ENCODE assay signal across 1 cellular context in the genomic region with DNA sequence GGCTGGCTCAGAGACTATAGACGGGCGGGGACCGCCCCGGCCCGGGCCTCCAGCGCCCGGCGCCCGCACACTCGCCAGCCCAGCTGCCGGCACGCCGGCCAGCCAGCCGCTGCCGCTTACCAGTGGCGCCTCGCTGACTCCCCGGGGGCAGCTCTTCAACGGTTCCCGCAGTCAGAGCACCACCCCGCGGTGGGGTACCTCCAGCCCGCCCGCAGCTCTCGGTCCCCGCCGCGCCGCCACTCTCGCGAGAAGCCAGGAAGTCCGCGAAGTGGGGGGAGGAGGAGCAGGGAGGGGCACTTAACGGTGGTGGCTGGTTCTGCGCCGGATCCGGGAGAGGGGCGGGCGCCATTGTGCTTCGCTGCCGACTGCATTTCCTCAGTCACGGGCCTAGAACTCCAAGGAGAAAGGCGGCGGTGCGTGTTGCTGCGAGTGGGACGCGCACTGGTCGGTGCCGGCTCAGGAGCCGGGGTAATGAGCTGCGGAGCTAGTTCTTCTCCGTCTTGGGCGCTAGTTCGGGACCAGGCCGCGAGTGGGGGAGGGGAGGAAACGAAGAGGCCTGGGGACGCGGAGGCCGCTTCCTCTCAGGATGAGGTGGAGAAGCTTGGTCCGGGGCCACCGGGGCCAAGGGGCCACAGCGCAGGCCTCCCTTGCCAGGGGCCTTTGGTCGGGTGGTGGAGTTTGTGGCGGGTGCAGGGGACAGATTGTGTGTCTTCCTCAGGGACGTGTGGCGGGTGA.
TF ChIP-seq lines count a peak whose summit lies in the region.

A gene with protein sequence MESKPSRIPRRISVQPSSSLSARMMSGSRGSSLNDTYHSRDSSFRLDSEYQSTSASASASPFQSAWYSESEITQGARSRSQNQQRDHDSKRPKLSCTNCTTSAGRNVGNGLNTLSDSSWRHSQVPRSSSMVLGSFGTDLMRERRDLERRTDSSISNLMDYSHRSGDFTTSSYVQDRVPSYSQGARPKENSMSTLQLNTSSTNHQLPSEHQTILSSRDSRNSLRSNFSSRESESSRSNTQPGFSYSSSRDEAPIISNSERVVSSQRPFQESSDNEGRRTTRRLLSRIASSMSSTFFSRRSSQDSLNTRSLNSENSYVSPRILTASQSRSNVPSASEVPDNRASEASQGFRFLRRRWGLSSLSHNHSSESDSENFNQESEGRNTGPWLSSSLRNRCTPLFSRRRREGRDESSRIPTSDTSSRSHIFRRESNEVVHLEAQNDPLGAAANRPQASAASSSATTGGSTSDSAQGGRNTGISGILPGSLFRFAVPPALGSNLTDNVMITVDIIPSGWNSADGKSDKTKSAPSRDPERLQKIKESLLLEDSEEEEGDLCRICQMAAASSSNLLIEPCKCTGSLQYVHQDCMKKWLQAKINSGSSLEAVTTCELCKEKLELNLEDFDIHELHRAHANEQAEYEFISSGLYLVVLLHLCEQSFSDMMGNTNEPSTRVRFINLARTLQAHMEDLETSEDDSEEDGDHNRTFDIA (plus strand): TSS at position 313 of the 735 bp plus-strand sequence. CDS start 16,517 bp downstream, outside the sequence.

TF ChIP-seq in HepG2, 621 proteins besides CTCF, POLR2A, EP300 and RAD21 (continued from another document and continues in another):
- TF ChIP-seq, protein P1, sequence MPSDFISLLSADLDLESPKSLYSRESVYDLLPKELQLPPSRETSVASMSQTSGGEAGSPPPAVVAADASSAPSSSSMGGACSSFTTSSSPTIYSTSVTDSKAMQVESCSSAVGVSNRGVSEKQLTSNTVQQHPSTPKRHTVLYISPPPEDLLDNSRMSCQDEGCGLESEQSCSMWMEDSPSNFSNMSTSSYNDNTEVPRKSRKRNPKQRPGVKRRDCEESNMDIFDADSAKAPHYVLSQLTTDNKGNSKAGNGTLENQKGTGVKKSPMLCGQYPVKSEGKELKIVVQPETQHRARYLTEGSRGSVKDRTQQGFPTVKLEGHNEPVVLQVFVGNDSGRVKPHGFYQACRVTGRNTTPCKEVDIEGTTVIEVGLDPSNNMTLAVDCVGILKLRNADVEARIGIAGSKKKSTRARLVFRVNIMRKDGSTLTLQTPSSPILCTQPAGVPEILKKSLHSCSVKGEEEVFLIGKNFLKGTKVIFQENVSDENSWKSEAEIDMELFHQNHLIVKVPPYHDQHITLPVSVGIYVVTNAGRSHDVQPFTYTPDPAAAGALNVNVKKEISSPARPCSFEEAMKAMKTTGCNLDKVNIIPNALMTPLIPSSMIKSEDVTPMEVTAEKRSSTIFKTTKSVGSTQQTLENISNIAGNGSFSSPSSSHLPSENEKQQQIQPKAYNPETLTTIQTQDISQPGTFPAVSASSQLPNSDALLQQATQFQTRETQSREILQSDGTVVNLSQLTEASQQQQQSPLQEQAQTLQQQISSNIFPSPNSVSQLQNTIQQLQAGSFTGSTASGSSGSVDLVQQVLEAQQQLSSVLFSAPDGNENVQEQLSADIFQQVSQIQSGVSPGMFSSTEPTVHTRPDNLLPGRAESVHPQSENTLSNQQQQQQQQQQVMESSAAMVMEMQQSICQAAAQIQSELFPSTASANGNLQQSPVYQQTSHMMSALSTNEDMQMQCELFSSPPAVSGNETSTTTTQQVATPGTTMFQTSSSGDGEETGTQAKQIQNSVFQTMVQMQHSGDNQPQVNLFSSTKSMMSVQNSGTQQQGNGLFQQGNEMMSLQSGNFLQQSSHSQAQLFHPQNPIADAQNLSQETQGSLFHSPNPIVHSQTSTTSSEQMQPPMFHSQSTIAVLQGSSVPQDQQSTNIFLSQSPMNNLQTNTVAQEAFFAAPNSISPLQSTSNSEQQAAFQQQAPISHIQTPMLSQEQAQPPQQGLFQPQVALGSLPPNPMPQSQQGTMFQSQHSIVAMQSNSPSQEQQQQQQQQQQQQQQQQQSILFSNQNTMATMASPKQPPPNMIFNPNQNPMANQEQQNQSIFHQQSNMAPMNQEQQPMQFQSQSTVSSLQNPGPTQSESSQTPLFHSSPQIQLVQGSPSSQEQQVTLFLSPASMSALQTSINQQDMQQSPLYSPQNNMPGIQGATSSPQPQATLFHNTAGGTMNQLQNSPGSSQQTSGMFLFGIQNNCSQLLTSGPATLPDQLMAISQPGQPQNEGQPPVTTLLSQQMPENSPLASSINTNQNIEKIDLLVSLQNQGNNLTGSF (CRISPR knock-in tag; IDR thresholded peaks at IDR 0.05): peak; percentile 90
- TF ChIP-seq WIZ (CRISPR knock-in tag; IDR thresholded peaks at IDR 0.05) (0 out of 2 replicates have a peak, but pooled peaks have one; percentile 75), KLF9 (CRISPR knock-in tag; IDR thresholded peaks at IDR 0.05; ENCODE audit: low read depth) (peak; percentile 94), ZNF605 (CRISPR knock-in tag; IDR thresholded peaks at IDR 0.05) (peak; percentile 93), ZNF33A (CRISPR knock-in tag; IDR thresholded peaks at IDR 0.05; ENCODE audit: borderline replicate concordance) (peak; percentile 76; the same call in 1 of the 2 replicates), MIER3 (CRISPR knock-in tag; IDR thresholded peaks at IDR 0.05; ENCODE audit: borderline replicate concordance) (peak; percentile 74; the same call in 1 of the 2 replicates), ZFAT (CRISPR knock-in tag; conservative IDR thresholded peaks at IDR 0.05) (peak; percentile 42; the same call in 1 of the 2 replicates), SCMH1 (CRISPR knock-in tag; IDR thresholded peaks at IDR 0.05; ENCODE audit: borderline replicate concordance) (no peak), ZNF558 (CRISPR knock-in tag; IDR thresholded peaks at IDR 0.05; ENCODE audit: borderline replicate concordance) (peak; percentile 98), ATM (IDR thresholded peaks at IDR 0.05; ENCODE audit: borderline replicate concordance) (no peak), TRIM24 (CRISPR knock-in tag; IDR thresholded peaks at IDR 0.05) (no peak), ZNF7 (CRISPR knock-in tag; IDR thresholded peaks at IDR 0.05) (no peak; the same call in 1 of the 2 replicates), SIX4 (CRISPR knock-in tag; IDR thresholded peaks at IDR 0.05) (0 out of 2 replicates have a peak, but pooled peaks have one; percentile 58), ISX (CRISPR knock-in tag; conservative IDR thresholded peaks at IDR 0.05) (peak; percentile 87), ZNF761 (CRISPR knock-in tag; conservative IDR thresholded peaks at IDR 0.05) (peak; percentile 93), SP5 (CRISPR knock-in tag; IDR thresholded peaks at IDR 0.05; ENCODE audit: borderline replicate concordance, low read depth) (peak; percentile 87), ZNF749 (CRISPR knock-in tag; IDR thresholded peaks at IDR 0.05; ENCODE audit: borderline replicate concordance) (peak; percentile 94), ZFP90 (CRISPR knock-in tag; IDR thresholded peaks at IDR 0.05; ENCODE audit: borderline replicate concordance) (peak; percentile 97; the same call in 1 of the 2 replicates), FOXA3 (CRISPR knock-in tag; IDR thresholded peaks at IDR 0.05) (peak; percentile 81), ZIK1 (CRISPR knock-in tag; IDR thresholded peaks at IDR 0.05; ENCODE audit: borderline replicate concordance, low read depth) (peak; percentile 87; the same call in 1 of the 2 replicates)
- TF ChIP-seq, protein P2, sequence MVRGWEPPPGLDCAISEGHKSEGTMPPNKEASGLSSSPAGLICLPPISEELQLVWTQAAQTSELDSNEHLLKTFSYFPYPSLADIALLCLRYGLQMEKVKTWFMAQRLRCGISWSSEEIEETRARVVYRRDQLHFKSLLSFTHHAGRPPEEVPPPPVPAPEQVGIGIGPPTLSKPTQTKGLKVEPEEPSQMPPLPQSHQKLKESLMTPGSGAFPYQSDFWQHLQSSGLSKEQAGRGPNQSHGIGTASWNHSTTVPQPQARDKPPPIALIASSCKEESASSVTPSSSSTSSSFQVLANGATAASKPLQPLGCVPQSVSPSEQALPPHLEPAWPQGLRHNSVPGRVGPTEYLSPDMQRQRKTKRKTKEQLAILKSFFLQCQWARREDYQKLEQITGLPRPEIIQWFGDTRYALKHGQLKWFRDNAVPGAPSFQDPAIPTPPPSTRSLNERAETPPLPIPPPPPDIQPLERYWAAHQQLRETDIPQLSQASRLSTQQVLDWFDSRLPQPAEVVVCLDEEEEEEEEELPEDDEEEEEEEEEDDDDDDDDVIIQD (CRISPR knock-in tag; IDR thresholded peaks at IDR 0.05; ENCODE audit: low read depth): peak; percentile 95
- TF ChIP-seq, protein P3, sequence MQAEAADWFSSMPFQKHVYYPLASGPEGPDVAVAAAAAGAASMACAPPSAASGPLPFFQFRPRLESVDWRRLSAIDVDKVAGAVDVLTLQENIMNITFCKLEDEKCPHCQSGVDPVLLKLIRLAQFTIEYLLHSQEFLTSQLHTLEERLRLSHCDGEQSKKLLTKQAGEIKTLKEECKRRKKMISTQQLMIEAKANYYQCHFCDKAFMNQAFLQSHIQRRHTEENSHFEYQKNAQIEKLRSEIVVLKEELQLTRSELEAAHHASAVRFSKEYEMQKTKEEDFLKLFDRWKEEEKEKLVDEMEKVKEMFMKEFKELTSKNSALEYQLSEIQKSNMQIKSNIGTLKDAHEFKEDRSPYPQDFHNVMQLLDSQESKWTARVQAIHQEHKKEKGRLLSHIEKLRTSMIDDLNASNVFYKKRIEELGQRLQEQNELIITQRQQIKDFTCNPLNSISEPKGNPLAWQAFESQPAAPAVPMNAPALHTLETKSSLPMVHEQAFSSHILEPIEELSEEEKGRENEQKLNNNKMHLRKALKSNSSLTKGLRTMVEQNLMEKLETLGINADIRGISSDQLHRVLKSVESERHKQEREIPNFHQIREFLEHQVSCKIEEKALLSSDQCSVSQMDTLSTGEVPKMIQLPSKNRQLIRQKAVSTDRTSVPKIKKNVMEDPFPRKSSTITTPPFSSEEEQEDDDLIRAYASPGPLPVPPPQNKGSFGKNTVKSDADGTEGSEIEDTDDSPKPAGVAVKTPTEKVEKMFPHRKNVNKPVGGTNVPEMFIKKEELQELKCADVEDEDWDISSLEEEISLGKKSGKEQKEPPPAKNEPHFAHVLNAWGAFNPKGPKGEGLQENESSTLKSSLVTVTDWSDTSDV (CRISPR knock-in tag; IDR thresholded peaks at IDR 0.05): peak; percentile 98
- TF ChIP-seq, protein P4, sequence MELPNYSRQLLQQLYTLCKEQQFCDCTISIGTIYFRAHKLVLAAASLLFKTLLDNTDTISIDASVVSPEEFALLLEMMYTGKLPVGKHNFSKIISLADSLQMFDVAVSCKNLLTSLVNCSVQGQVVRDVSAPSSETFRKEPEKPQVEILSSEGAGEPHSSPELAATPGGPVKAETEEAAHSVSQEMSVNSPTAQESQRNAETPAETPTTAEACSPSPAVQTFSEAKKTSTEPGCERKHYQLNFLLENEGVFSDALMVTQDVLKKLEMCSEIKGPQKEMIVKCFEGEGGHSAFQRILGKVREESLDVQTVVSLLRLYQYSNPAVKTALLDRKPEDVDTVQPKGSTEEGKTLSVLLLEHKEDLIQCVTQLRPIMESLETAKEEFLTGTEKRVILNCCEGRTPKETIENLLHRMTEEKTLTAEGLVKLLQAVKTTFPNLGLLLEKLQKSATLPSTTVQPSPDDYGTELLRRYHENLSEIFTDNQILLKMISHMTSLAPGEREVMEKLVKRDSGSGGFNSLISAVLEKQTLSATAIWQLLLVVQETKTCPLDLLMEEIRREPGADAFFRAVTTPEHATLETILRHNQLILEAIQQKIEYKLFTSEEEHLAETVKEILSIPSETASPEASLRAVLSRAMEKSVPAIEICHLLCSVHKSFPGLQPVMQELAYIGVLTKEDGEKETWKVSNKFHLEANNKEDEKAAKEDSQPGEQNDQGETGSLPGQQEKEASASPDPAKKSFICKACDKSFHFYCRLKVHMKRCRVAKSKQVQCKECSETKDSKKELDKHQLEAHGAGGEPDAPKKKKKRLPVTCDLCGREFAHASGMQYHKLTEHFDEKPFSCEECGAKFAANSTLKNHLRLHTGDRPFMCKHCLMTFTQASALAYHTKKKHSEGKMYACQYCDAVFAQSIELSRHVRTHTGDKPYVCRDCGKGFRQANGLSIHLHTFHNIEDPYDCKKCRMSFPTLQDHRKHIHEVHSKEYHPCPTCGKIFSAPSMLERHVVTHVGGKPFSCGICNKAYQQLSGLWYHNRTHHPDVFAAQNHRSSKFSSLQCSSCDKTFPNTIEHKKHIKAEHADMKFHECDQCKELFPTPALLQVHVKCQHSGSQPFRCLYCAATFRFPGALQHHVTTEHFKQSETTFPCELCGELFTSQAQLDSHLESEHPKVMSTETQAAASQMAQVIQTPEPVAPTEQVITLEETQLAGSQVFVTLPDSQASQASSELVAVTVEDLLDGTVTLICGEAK (IDR thresholded peaks at IDR 0.05): no peak
- TF ChIP-seq, protein P4 (CRISPR knock-in tag; IDR thresholded peaks at IDR 0.05): peak; percentile 94
- TF ChIP-seq, protein P5, sequence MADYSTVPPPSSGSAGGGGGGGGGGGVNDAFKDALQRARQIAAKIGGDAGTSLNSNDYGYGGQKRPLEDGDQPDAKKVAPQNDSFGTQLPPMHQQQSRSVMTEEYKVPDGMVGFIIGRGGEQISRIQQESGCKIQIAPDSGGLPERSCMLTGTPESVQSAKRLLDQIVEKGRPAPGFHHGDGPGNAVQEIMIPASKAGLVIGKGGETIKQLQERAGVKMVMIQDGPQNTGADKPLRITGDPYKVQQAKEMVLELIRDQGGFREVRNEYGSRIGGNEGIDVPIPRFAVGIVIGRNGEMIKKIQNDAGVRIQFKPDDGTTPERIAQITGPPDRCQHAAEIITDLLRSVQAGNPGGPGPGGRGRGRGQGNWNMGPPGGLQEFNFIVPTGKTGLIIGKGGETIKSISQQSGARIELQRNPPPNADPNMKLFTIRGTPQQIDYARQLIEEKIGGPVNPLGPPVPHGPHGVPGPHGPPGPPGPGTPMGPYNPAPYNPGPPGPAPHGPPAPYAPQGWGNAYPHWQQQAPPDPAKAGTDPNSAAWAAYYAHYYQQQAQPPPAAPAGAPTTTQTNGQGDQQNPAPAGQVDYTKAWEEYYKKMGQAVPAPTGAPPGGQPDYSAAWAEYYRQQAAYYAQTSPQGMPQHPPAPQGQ (CRISPR knock-in tag; IDR thresholded peaks at IDR 0.05; ENCODE audit: borderline replicate concordance): no peak
